Comparison of ENCODE assay signal across 21 cellular contexts in the genomic region with DNA sequence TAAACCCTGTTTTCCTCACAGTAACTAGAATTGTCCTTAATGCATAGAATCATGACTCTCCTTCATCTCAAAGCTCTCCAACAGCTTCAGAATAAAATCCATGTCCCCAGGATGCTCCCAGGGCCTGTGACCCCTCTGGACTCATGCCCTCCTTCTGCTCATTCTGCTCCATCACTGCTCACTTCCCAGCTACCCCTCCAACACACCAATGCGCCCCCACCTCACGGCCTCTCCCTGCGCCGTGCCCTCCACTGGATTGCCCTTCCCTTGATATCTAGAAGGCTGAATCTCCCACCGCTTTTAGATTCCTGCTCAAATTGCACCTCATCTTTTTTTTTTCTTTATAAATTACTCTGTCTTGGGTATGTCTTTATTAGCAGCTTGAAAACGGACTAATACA. TPM values are rescaled to one million over a fixed set of nuclear protein-coding genes. Genes with fewer than 3 reads are reported as not detected.
DNase-seq lines count a peak whose midpoint lies in the region; ATAC-seq and TF ChIP-seq lines count a peak whose summit lies in the region.
"Had no signal": no experiment of that assay in that cellular context is flagged by ENCODE, and none has a peak within 500 bp of the region (broad histone marks: within the 10 kb centered on the region; RNA-seq: fewer than 3 reads in every experiment).

No MANE protein-coding gene starts in this region.

- 94 to 95% methylated on average over 6 of the region's 6 CpGs for WGBS in sigmoid colon, 2 donors

- no peaks in the 10 kb centered on the region for H3K4me1 ChIP-seq in sigmoid colon
- H3K4me1 ChIP-seq: Caco-2 had no signal

- no peaks in the 10 kb centered on the region for H3K9me3 Mint-ChIP-seq in activated CD8-positive, alpha-beta T cell treated with anti-CD3 and anti-CD28 coated beads, Interleukin-2, amount 10 ng/mL, durations not matched to agents 7 days and 5 days (ENCODE audit: insufficient read depth)
- H3K9me3 Mint-ChIP-seq in activated CD8-positive, alpha-beta T cell treated with anti-CD3 and anti-CD28 coated beads for 36 hours: no peaks in the 10 kb centered on the region
- no peaks in the 10 kb centered on the region for H3K9me3 Mint-ChIP-seq in nephron progenitor cell
- H3K9me3 Mint-ChIP-seq: CD8-positive, alpha-beta T cell; H9 had no signal

- H3K4me3 Mint-ChIP-seq in activated CD8-positive, alpha-beta T cell treated with anti-CD3 and anti-CD28 coated beads, Interleukin-2, amount 10 ng/mL, durations not matched to agents 7 days and 5 days: no peak overlapping the region
- H3K4me3 Mint-ChIP-seq in activated CD8-positive, alpha-beta T cell treated with anti-CD3 and anti-CD28 coated beads for 36 hours: no peak overlapping the region
- no peak overlapping the region for H3K4me3 Mint-ChIP-seq in nephron progenitor cell
- H3K4me3 Mint-ChIP-seq: B cell; CD4-positive, CD25-positive, alpha-beta regulatory T cell; CD8-positive, alpha-beta T cell; H9 had no signal

- H3K27ac Mint-ChIP-seq in activated CD8-positive, alpha-beta T cell treated with anti-CD3 and anti-CD28 coated beads, Interleukin-2, amount 10 ng/mL, durations not matched to agents 7 days and 5 days: peak overlapping the region; percentile 6
- H3K27ac Mint-ChIP-seq in activated CD8-positive, alpha-beta T cell treated with anti-CD3 and anti-CD28 coated beads for 36 hours: no peak overlapping the region
- peak overlapping the region; percentile 10 for H3K27ac Mint-ChIP-seq in nephron progenitor cell
- H3K27ac Mint-ChIP-seq: B cell; CD8-positive, alpha-beta T cell had no signal

- H3K27ac ChIP-seq in sigmoid colon: no peak overlapping the region
- H3K27ac ChIP-seq: 22Rv1, BLaER1, C4-2B, GM23248 had no signal

- intact Hi-C loops in activated CD8-positive, alpha-beta T cell treated with anti-CD3 and anti-CD28 coated beads for 36 hours (cut with micrococcal nuclease): no loop called here
- intact Hi-C loops in sigmoid colon (cut with DNase I): loop anchor here (10.0 kb wide), 1 partner anchor 562 kb away; no protein-coding TSS in a partner anchor

- POLR2A ChIA-PET in activated CD8-positive, alpha-beta T cell treated with anti-CD3 and anti-CD28 coated beads, Interleukin-2, amount 10 ng/mL, durations not matched to agents 7 days and 5 days (lab: Charles Lee): no interaction called here
- POLR2A ChIA-PET in activated CD8-positive, alpha-beta T cell treated with anti-CD3 and anti-CD28 coated beads for 36 hours (lab: Charles Lee): no interaction called here

- no peak for TF ChIP-seq EP300 in sigmoid colon (IDR thresholded peaks at IDR 0.05)

- H3K27me3 ChIP-seq in sigmoid colon: no peaks in the 10 kb centered on the region
- H3K27me3 ChIP-seq: BLaER1 had no signal

- peaks cover 12% of the 10 kb centered on the region for H3K4me1 Mint-ChIP-seq in activated CD8-positive, alpha-beta T cell treated with anti-CD3 and anti-CD28 coated beads, Interleukin-2, amount 10 ng/mL, durations not matched to agents 7 days and 5 days (ENCODE audit: low read depth)
- H3K4me1 Mint-ChIP-seq in activated CD8-positive, alpha-beta T cell treated with anti-CD3 and anti-CD28 coated beads for 36 hours (ENCODE audit: low read depth): peaks cover 7% of the 10 kb centered on the region
- H3K4me1 Mint-ChIP-seq in nephron progenitor cell: peaks cover 25% of the 10 kb centered on the region
- H3K4me1 Mint-ChIP-seq: B cell had no signal

- no peak for DNase-seq in activated CD8-positive, alpha-beta T cell treated with anti-CD3 and anti-CD28 coated beads, Interleukin-2, amount 10 ng/mL, durations not matched to agents 7 days and 5 days
- DNase-seq in activated CD8-positive, alpha-beta T cell treated with anti-CD3 and anti-CD28 coated beads for 36 hours: no peak
- DNase-seq in nephron progenitor cell (no peak), sigmoid colon (peak; percentile 57), HUDEP-2 (lab: John Stamatoyannopoulos, UW; ENCODE audit: unreplicated experiment in 76 of 76) (no peak), middle frontal gyrus (ENCODE audit: extremely low spot score, low spot score) (no peak), LoVo (ENCODE audit: low spot score) (no peak)
- DNase-seq: Caco-2; CD4-positive, CD25-positive, alpha-beta regulatory T cell; CD8-positive, alpha-beta T cell; DMS153; DND-41; GM23248; H9 had no signal

- ATAC-seq in activated CD8-positive, alpha-beta T cell treated with anti-CD3 and anti-CD28 coated beads, Interleukin-2, amount 10 ng/mL, durations not matched to agents 7 days and 5 days: no peak
- ATAC-seq in activated CD8-positive, alpha-beta T cell treated with anti-CD3 and anti-CD28 coated beads for 36 hours: no peak
- no peak for ATAC-seq in GM18498 (IDR thresholded peaks at IDR 0.05; ENCODE audit: unreplicated experiment)
- ATAC-seq: CD8-positive, alpha-beta T cell; HCT116 had no signal

- TF ChIP-seq POLR2A in sigmoid colon (IDR thresholded peaks at IDR 0.05): no peak

- CTCF ChIA-PET in activated CD8-positive, alpha-beta T cell treated with anti-CD3 and anti-CD28 coated beads, Interleukin-2, amount 10 ng/mL, durations not matched to agents 7 days and 5 days (lab: Charles Lee): interaction anchor here (1.3 kb wide), 1 partner anchor 96 kb away, joined by 4 read pairs; no protein-coding TSS in a partner anchor
- CTCF ChIA-PET in activated CD8-positive, alpha-beta T cell treated with anti-CD3 and anti-CD28 coated beads for 36 hours (lab: Charles Lee): interaction anchor here (0.6 to 1.0 kb wide), 2 partner anchors 97 to 103 kb away, joined by 3 to 4 read pairs; no protein-coding TSS in a partner anchor

- H3K36me3 Mint-ChIP-seq in activated CD8-positive, alpha-beta T cell treated with anti-CD3 and anti-CD28 coated beads, Interleukin-2, amount 10 ng/mL, durations not matched to agents 7 days and 5 days (ENCODE audit: low read depth): no peaks in the 10 kb centered on the region
- H3K36me3 Mint-ChIP-seq in activated CD8-positive, alpha-beta T cell treated with anti-CD3 and anti-CD28 coated beads for 36 hours (ENCODE audit: low read depth): no peaks in the 10 kb centered on the region
- H3K36me3 Mint-ChIP-seq in nephron progenitor cell (ENCODE audit: low read depth): no peaks in the 10 kb centered on the region
- H3K36me3 Mint-ChIP-seq: CD4-positive, CD25-positive, alpha-beta regulatory T cell; CD8-positive, alpha-beta T cell had no signal

- H3K9me3 ChIP-seq in sigmoid colon: no peaks in the 10 kb centered on the region
- H3K9me3 ChIP-seq: BLaER1, Caco-2 had no signal

- TF ChIP-seq CTCF in activated CD8-positive, alpha-beta T cell treated with anti-CD3 and anti-CD28 coated beads for 36 hours (IDR thresholded peaks at IDR 0.05): no peak
- no peak for TF ChIP-seq CTCF in nephron progenitor cell (IDR thresholded peaks at IDR 0.05)
- TF ChIP-seq CTCF in sigmoid colon (IDR thresholded peaks at IDR 0.05): no peak

- H3K36me3 ChIP-seq in sigmoid colon: no peaks in the 10 kb centered on the region
- H3K36me3 ChIP-seq: BLaER1 had no signal

- H3K27me3 Mint-ChIP-seq in activated CD8-positive, alpha-beta T cell treated with anti-CD3 and anti-CD28 coated beads, Interleukin-2, amount 10 ng/mL, durations not matched to agents 7 days and 5 days (ENCODE audit: low read depth): peaks cover 6% of the 10 kb centered on the region
- no peaks in the 10 kb centered on the region for H3K27me3 Mint-ChIP-seq in activated CD8-positive, alpha-beta T cell treated with anti-CD3 and anti-CD28 coated beads for 36 hours
- H3K27me3 Mint-ChIP-seq in nephron progenitor cell (ENCODE audit: low read depth, poor library complexity): peaks cover 35% of the 10 kb centered on the region

- H3K4me3 ChIP-seq in sigmoid colon: no peak overlapping the region
- H3K4me3 ChIP-seq: BLaER1, GM23248 had no signal

RNA-seq across cellular contexts. Expression of a gene that starts 12.6 kb away (rescaled TPM):
- 1 to 10 TPM in 1 of 2 experiments, under 1 TPM in 1; 0.16 to 1.1 TPM for total RNA-seq in activated CD8-positive, alpha-beta T cell treated with anti-CD3 and anti-CD28 coated beads, Interleukin-2, amount 10 ng/mL, durations not matched to agents 7 days and 5 days
- 1 to 10 TPM in 1 of 2 experiments, under 1 TPM in 1; 0.63 to 1.4 TPM for total RNA-seq in activated CD8-positive, alpha-beta T cell treated with anti-CD3 and anti-CD28 coated beads for 36 hours
- 10 to 100 TPM in 2 of 4 donors, 1 to 10 TPM in 2; 9.1 to 16.8 (median 12.2) TPM for total RNA-seq in sigmoid colon
- polyA plus RNA-seq in sigmoid colon: 10 to 100 TPM in 2 of 3 donors, 1 to 10 TPM in 1; 8.3 to 22.7 (median 13.2) TPM
- total RNA-seq: Caco-2, H4 had no signal

RNA-seq across cellular contexts. Expression of a gene that starts 45.0 kb away (rescaled TPM):
- 10 to 100 TPM; 10.3 to 10.4 TPM for total RNA-seq in activated CD8-positive, alpha-beta T cell treated with anti-CD3 and anti-CD28 coated beads, Interleukin-2, amount 10 ng/mL, durations not matched to agents 7 days and 5 days
- total RNA-seq in activated CD8-positive, alpha-beta T cell treated with anti-CD3 and anti-CD28 coated beads for 36 hours: 10 to 100 TPM; 13.0 to 13.6 TPM
- total RNA-seq in sigmoid colon: 10 to 100 TPM in 3 of 4 donors, 1 to 10 TPM in 1; 7.6 to 16.6 (median 15.3) TPM
- polyA plus RNA-seq in sigmoid colon: 10 to 100 TPM in 2 of 3 donors, 1 to 10 TPM in 1; 7.4 to 11.4 (median 10.7) TPM

RNA-seq across cellular contexts. Expression of a gene that starts 45.1 kb away (rescaled TPM):
- total RNA-seq in activated CD8-positive, alpha-beta T cell treated with anti-CD3 and anti-CD28 coated beads, Interleukin-2, amount 10 ng/mL, durations not matched to agents 7 days and 5 days: 10 to 100 TPM; 25.8 to 28.0 TPM
- 10 to 100 TPM; 45.3 to 45.4 TPM for total RNA-seq in activated CD8-positive, alpha-beta T cell treated with anti-CD3 and anti-CD28 coated beads for 36 hours
- total RNA-seq in sigmoid colon: 10 to 100 TPM; 12.2 to 22.1 (median 17.9) TPM
- polyA plus RNA-seq in sigmoid colon: 10 to 100 TPM; 24.0 to 37.5 (median 26.7) TPM

Comparison
In these comparisons a context has a peak if more than half of its experiments do, and no peak if none do; other contexts are left out.
1. RNA of a gene that starts 12.6 kb away (total RNA-seq): 9.1 to 16.8 TPM in sigmoid colon; 0.63 to 1.4 TPM in activated CD8-positive, alpha-beta T cell treated with anti-CD3 and anti-CD28 coated beads for 36 hours and 0.16 to 1.1 TPM in activated CD8-positive, alpha-beta T cell treated with anti-CD3 and anti-CD28 coated beads, Interleukin-2, amount 10 ng/mL, durations not matched to agents 7 days and 5 days; every median in the first group is over 4 times any median in the second.